Comparison of ENCODE assay signal across 8 cellular contexts in the genomic region with DNA sequence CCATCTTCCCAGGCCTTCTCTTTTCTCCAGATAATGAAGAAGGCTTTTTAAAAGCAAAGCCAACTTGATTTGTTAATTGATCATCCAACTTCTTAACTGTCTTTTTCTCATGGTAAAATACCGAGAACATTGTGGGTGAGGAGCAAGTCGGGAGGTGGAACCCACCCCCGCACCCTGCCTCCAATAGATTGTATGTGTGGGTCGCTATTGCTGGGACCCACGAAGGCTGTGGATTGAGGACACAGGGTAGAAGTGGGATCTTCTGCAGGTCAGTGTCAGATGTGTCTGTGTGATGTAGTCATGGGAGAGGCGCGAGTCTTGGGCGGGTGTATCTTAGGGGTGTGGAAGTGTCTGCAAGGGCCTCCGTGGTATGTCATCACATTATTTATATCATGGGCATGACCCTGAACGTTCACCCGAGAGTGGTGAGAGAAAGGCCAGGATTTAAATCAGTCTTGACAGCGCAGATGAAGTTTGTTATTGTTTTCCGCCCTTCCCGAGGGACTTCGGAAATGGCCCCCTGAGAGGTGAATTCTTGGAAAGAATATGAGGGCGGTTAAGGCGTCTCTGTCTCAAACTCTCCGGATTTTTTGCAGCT. TPM values are rescaled to one million over a fixed set of nuclear protein-coding genes. Genes with fewer than 3 reads are reported as not detected.
A peak's percentile ranks its signal among the peaks of the same experiment; 100 is the strongest.
DNase-seq lines count a peak whose midpoint lies in the region; ATAC-seq and TF ChIP-seq lines count a peak whose summit lies in the region.

No MANE protein-coding gene starts in this region.

- H3K27ac ChIP-seq in CD4-positive, alpha-beta T cell (ENCODE audit: low read depth, low read length) = peak overlapping the region; percentile 82
- H3K27ac ChIP-seq in liver (ENCODE audit: low read depth in 1 of 2, low read length in 2 of 2) (peak overlapping the region in 1 of 2 donors; percentile 40), substantia nigra (ENCODE audit: low read depth, low read length, poor library complexity, severe bottlenecking) (peak overlapping the region; percentile 99)

- peaks cover 5 to 17% (median 12%) of the 10 kb centered on the region in 4 donors for H3K4me1 ChIP-seq in liver (ENCODE audit: control insufficient read depth in 4 of 4, insufficient read depth in 4 of 4, low read length in 3 of 4)

- WGBS in liver = 43% methylated on average over 18 of the region's 18 CpGs

- intact Hi-C loops in CD4-positive, alpha-beta T cell (cut with DNase I, micrococcal nuclease) = loop anchor here (2.0 to 5.0 kb wide), 4 partner anchors 21 to 301 kb away; no protein-coding TSS in a partner anchor

- peaks cover 48% of the 10 kb centered on the region for H3K4me1 Mint-ChIP-seq in CD4-positive, alpha-beta T cell (ENCODE audit: low read depth)

- DNase-seq in CD4-positive, alpha-beta T cell = peak in 9 of 10 experiments; percentile 5 to 39 (median 16)
- DNase-seq in HEK293T (ENCODE audit: extremely low spot score) (peak; percentile 15), SK-MEL-5 (ENCODE audit: low read depth, low spot score) (peak; percentile 31), cerebellar cortex (ENCODE audit: low spot score) (peak; percentile 62), substantia nigra (lab: John Stamatoyannopoulos, UW) (peak in 14 of 49 donors; percentile 13 to 62 (median 40)), GDM1 (lab: John Stamatoyannopoulos, UW) (no peak), HK-2 (ENCODE audit: unreplicated experiment) (no peak)

- H3K36me3 ChIP-seq in liver (ENCODE audit: control insufficient read depth in 4 of 4, insufficient read depth in 3 of 4, low read depth in 1 of 4, low read length in 3 of 4) = no peaks in the 10 kb centered on the region

- H3K36me3 Mint-ChIP-seq in CD4-positive, alpha-beta T cell (ENCODE audit: low read depth) = peaks cover 41% of the 10 kb centered on the region

- peak overlapping the region; percentile 53 to 71 (median 68) for H3K4me3 ChIP-seq in liver (ENCODE audit: low read depth in 1 of 3, low read length in 3 of 3)

- H3K9me3 ChIP-seq in CD4-positive, alpha-beta T cell (ENCODE audit: control insufficient read depth, low read length) = no peaks in the 10 kb centered on the region
- H3K9me3 ChIP-seq in liver (ENCODE audit: control insufficient read depth in 4 of 4, low read length in 3 of 4) = no peaks in the 10 kb centered on the region

- H3K27me3 ChIP-seq in CD4-positive, alpha-beta T cell (ENCODE audit: control insufficient read depth, insufficient read depth, low read length) = no peaks in the 10 kb centered on the region
- H3K27me3 ChIP-seq in liver (ENCODE audit: control insufficient read depth in 4 of 4, insufficient read depth in 4 of 4, low read length in 3 of 4) = no peaks in the 10 kb centered on the region

- TF ChIP-seq CTCF in CD4-positive, alpha-beta T cell (IDR thresholded peaks at IDR 0.05) = no peak
- no peak for TF ChIP-seq CTCF in liver (IDR thresholded peaks at IDR 0.05; ENCODE audit: low read depth, low read length, missing input control)

- CTCF ChIA-PET in CD4-positive, alpha-beta T cell (lab: Charles Lee) = interaction anchor here (0.6 to 2.4 kb wide), 10 partner anchors 25 to 76 kb away, joined by 3 to 32 read pairs (median 6); a partner anchor contains a TSS
- CTCF ChIA-PET in HEK293T (lab: Yijun Ruan, JAX) = interaction anchor here (1.0 to 1.5 kb wide), 2 partner anchors 39 to 76 kb away, joined by 3 to 5 read pairs; a partner anchor contains a TSS

- H3K9ac ChIP-seq in liver (ENCODE audit: low read depth in 1 of 2, low read length in 2 of 2) = peak overlapping the region in 1 of 2 donors; percentile 66

- in situ Hi-C loops in SK-MEL-5 (cut with HindIII; ENCODE audit: low pct_unique_long_range_greater_than_20kb, low sequenced_read_pairs) = no loop called here

- no peak for TF ChIP-seq RAD21 in liver (IDR thresholded peaks at IDR 0.05)

- H3K27ac Mint-ChIP-seq in CD4-positive, alpha-beta T cell = peak overlapping the region; percentile 92

- no peaks in the 10 kb centered on the region for H3K9me3 Mint-ChIP-seq in CD4-positive, alpha-beta T cell

- peak overlapping the region; percentile 88 for H3K4me3 Mint-ChIP-seq in CD4-positive, alpha-beta T cell

- ATAC-seq in CD4-positive, alpha-beta T cell (ENCODE audit: poor library complexity) = peak; percentile 45

- POLR2A ChIA-PET in CD4-positive, alpha-beta T cell (lab: Charles Lee) = interaction anchor here (0.7 to 8.4 kb wide), 27 partner anchors 9 to 86 kb away, joined by 3 to 132 read pairs (median 6); a partner anchor contains a TSS
- POLR2A ChIA-PET in HEK293T (lab: Yijun Ruan, JAX) = interaction anchor here (0.9 to 5.4 kb wide), 20 partner anchors 10 to 633 kb away, joined by 3 to 69 read pairs (median 4); a partner anchor contains a TSS

- no peaks in the 10 kb centered on the region for H3K27me3 Mint-ChIP-seq in CD4-positive, alpha-beta T cell

TF ChIP-seq in HEK293T, 16 proteins besides CTCF, POLR2A, EP300 and RAD21:
- TF ChIP-seq ARNT (IDR thresholded peaks at IDR 0.05) (no peak), CTBP1 (IDR thresholded peaks at IDR 0.05; ENCODE audit: borderline replicate concordance) (no peak), ZNF384 (IDR thresholded peaks at IDR 0.05) (no peak), TARDBP (IDR thresholded peaks at IDR 0.05) (no peak), BHLHE40 (IDR thresholded peaks at IDR 0.05; ENCODE audit: borderline replicate concordance) (no peak), FOXM1 (IDR thresholded peaks at IDR 0.05; ENCODE audit: borderline replicate concordance) (no peak), NFRKB (IDR thresholded peaks at IDR 0.05) (no peak), SP1 (IDR thresholded peaks at IDR 0.05) (no peak), LEF1 (IDR thresholded peaks at IDR 0.05; ENCODE audit: borderline replicate concordance) (no peak), FOXK2 (IDR thresholded peaks at IDR 0.05) (no peak), HDGF (IDR thresholded peaks at IDR 0.05; ENCODE audit: borderline replicate concordance) (no peak), FOXA1 (IDR thresholded peaks at IDR 0.05) (no peak), SUZ12 (IDR thresholded peaks at IDR 0.05) (no peak), ELF4 (IDR thresholded peaks at IDR 0.05) (no peak), L3MBTL2 (conservative IDR thresholded peaks at IDR 0.05) (no peak)
- TF ChIP-seq, protein P1, sequence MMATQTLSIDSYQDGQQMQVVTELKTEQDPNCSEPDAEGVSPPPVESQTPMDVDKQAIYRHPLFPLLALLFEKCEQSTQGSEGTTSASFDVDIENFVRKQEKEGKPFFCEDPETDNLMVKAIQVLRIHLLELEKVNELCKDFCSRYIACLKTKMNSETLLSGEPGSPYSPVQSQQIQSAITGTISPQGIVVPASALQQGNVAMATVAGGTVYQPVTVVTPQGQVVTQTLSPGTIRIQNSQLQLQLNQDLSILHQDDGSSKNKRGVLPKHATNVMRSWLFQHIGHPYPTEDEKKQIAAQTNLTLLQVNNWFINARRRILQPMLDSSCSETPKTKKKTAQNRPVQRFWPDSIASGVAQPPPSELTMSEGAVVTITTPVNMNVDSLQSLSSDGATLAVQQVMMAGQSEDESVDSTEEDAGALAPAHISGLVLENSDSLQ (IDR thresholded peaks at IDR 0.05) = no peak

TF ChIP-seq in liver, 16 proteins besides CTCF, POLR2A, EP300 and RAD21 (continues in another document):
- no peak for TF ChIP-seq RXRA (IDR thresholded peaks at IDR 0.05)
- no peak for TF ChIP-seq HNF4G (IDR thresholded peaks at IDR 0.05)
- TF ChIP-seq, protein P2, sequence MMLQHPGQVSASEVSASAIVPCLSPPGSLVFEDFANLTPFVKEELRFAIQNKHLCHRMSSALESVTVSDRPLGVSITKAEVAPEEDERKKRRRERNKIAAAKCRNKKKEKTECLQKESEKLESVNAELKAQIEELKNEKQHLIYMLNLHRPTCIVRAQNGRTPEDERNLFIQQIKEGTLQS (IDR thresholded peaks at IDR 0.05) = no peak
- no peak for TF ChIP-seq FOXA2 (IDR thresholded peaks at IDR 0.05)
- TF ChIP-seq, protein P3, sequence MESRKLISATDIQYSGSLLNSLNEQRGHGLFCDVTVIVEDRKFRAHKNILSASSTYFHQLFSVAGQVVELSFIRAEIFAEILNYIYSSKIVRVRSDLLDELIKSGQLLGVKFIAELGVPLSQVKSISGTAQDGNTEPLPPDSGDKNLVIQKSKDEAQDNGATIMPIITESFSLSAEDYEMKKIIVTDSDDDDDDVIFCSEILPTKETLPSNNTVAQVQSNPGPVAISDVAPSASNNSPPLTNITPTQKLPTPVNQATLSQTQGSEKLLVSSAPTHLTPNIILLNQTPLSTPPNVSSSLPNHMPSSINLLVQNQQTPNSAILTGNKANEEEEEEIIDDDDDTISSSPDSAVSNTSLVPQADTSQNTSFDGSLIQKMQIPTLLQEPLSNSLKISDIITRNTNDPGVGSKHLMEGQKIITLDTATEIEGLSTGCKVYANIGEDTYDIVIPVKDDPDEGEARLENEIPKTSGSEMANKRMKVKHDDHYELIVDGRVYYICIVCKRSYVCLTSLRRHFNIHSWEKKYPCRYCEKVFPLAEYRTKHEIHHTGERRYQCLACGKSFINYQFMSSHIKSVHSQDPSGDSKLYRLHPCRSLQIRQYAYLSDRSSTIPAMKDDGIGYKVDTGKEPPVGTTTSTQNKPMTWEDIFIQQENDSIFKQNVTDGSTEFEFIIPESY (IDR thresholded peaks at IDR 0.05) = no peak
- TF ChIP-seq JUND (IDR thresholded peaks at IDR 0.05) = no peak
- TF ChIP-seq SP1 (IDR thresholded peaks at IDR 0.05) = no peak
- TF ChIP-seq TAF1 (conservative IDR thresholded peaks at IDR 0.05) = no peak
- TF ChIP-seq EGR1 (IDR thresholded peaks at IDR 0.05; ENCODE audit: low read depth in 2 of 2) = no peak
- TF ChIP-seq, protein P4, sequence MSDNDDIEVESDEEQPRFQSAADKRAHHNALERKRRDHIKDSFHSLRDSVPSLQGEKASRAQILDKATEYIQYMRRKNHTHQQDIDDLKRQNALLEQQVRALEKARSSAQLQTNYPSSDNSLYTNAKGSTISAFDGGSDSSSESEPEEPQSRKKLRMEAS (IDR thresholded peaks at IDR 0.05) = no peak
- TF ChIP-seq HNF4A (conservative IDR thresholded peaks at IDR 0.05) = no peak

RNA-seq across cellular contexts. Expression of a gene that starts 0.5 kb away (rescaled TPM):
- 1 to 10 TPM; 1.8 to 1.9 TPM for total RNA-seq in CD4-positive, alpha-beta T cell
- total RNA-seq in SK-MEL-5 (2014; rRNA removed; shearing (Covaris generic)) = 25.7 and 25.8 TPM in 2 replicates
- polyA plus RNA-seq in SK-MEL-5 (2015; cell fraction: cytosol; rRNA removed) = 27.8 and 34.8 TPM in 2 replicates
- 8.2 and 9.4 TPM in 2 replicates for polyA plus RNA-seq in SK-MEL-5 (2015; cell fraction: nucleus; rRNA removed)
- 1 to 10 TPM in 1 of 2 donors, under 1 TPM in 1; 0.84 to 3.3 TPM for total RNA-seq in liver
- under 1 TPM; 0.43 to 0.63 TPM for polyA plus RNA-seq in liver

RNA-seq across cellular contexts. Expression of a gene that starts 58.7 kb away (rescaled TPM):
- 1 to 10 TPM; 3.4 to 4.8 TPM for total RNA-seq in CD4-positive, alpha-beta T cell
- total RNA-seq in SK-MEL-5 (2014; rRNA removed; shearing (Covaris generic)) = 14.1 and 23.7 TPM in 2 replicates
- polyA plus RNA-seq in SK-MEL-5 (2015; cell fraction: cytosol; rRNA removed) = 6.0 and 12.0 TPM in 2 replicates
- 259 and 284 TPM in 2 replicates for polyA plus RNA-seq in SK-MEL-5 (2015; cell fraction: nucleus; rRNA removed)
- total RNA-seq in liver = 10 to 100 TPM in 1 of 2 donors, 1 to 10 TPM in 1; 3.7 to 10.1 TPM
- 10 to 100 TPM in 1 of 2 donors, 1 to 10 TPM in 1; 3.3 to 11.3 TPM for polyA plus RNA-seq in liver

Comparison
In these comparisons a context has a peak if more than half of its experiments do, and no peak if none do; other contexts are left out.
1. DNase-seq: peak in CD4-positive, alpha-beta T cell (9 of 10), HEK293T (single experiment), SK-MEL-5 (single experiment) and cerebellar cortex (single experiment); none in GDM1 (single experiment) and HK-2 (single experiment).